In the genomic region with DNA sequence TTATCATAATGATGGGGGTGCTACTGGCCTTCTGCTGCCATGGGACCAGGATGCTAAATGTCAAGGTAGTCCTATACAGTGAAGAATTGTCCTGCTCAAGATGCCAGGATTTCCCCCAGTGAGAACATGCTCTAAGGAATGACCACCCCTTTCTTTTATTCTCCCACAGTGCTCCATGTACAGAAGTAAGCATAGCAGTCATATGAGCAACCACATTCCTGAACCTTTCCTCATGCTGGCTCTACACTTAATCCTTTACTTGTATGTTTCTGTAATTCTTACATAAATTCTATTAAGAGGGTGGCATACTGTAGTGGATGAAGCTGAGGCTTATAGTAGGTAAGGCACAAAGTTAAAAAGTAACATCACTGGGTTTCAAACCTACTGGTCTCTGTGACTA, we compare ENCODE assay signal across 19 cellular contexts. TPM values are rescaled to one million over a fixed set of nuclear protein-coding genes. Genes with fewer than 3 reads are reported as not detected.
DNase-seq lines count a peak whose midpoint lies in the region; ATAC-seq and TF ChIP-seq lines count a peak whose summit lies in the region.
"Had no signal": no experiment of that assay in that cellular context is flagged by ENCODE, and none has a peak within 500 bp of the region (broad histone marks: within the 10 kb centered on the region; RNA-seq: fewer than 3 reads in every experiment).

No MANE protein-coding gene starts in this region.

- H3K4me3 ChIP-seq in fibroblast of lung (replicated peaks in 1 of 4; ENCODE audit: control extremely low read depth in 1 of 4, insufficient read depth in 1 of 4, low read depth in 3 of 4, low read length in 4 of 4) (no peak overlapping the region), osteoblast (ENCODE audit: insufficient read depth, low read length) (no peak overlapping the region)
- H3K4me3 ChIP-seq: coronary artery, esophagus muscularis mucosa, upper lobe of right lung had no signal

- POLR2A ChIA-PET in RWPE1 (lab: Yijun Ruan, JAX; ENCODE audit: low non-redundant PET): no interaction called here

- DNase-seq in EH (ENCODE audit: low read depth) (peak; percentile 90), RWPE1 (ENCODE audit: low spot score) (peak; percentile 9), fibroblast of lung (ENCODE audit: low read depth in 2 of 2) (peak; percentile 49 to 90), osteoblast (ENCODE audit: insufficient read length, low spot score, missing footprints) (peak; percentile 88), LoVo (ENCODE audit: low spot score) (no peak), Right ventricle myocardium inferior (ENCODE audit: missing footprints) (no peak)
- DNase-seq: activated CD4-positive, alpha-beta T cell treated with anti-CD3 and anti-CD28 coated beads for 48 hours; activated naive CD8-positive, alpha-beta T cell treated with anti-CD3 and anti-CD28 coated beads for 36 hours; activated T-cell treated with anti-CD3 and anti-CD28 coated beads, Interleukin-2, amount 50 U/mL, for 1 hour; NCI-H2171; SHP77; T1000; upper lobe of right lung had no signal

- H3K4me1 ChIP-seq in fibroblast of lung (ENCODE audit: control insufficient read depth, extremely low read depth, insufficient read depth, low read length) (peaks cover 5% of the 10 kb centered on the region), osteoblast (ENCODE audit: insufficient read depth, low read length) (peaks cover 19% of the 10 kb centered on the region)
- H3K4me1 ChIP-seq: esophagus muscularis mucosa, upper lobe of right lung had no signal

- H4K20me1 ChIP-seq in fibroblast of lung (ENCODE audit: control insufficient read depth, extremely low read depth, insufficient read depth, low read length): no peaks in the 10 kb centered on the region
- H4K20me1 ChIP-seq in osteoblast (ENCODE audit: insufficient read depth, low read length): no peaks in the 10 kb centered on the region

- H3K79me2 ChIP-seq in fibroblast of lung (ENCODE audit: control insufficient read depth, insufficient read depth, low read length): no peaks in the 10 kb centered on the region
- no peaks in the 10 kb centered on the region for H3K79me2 ChIP-seq in osteoblast (ENCODE audit: insufficient read depth, low read length)

- CTCF ChIA-PET in RWPE1 (lab: Yijun Ruan, JAX): interaction anchor here (0.7 kb wide), 1 partner anchor 215 kb away, joined by 3 read pairs; no protein-coding TSS in a partner anchor

- H3K4me2 ChIP-seq in fibroblast of lung (ENCODE audit: extremely low read depth, insufficient read depth, low read length) (no peak overlapping the region), osteoblast (ENCODE audit: insufficient read depth, low read length) (no peak overlapping the region)

- TF ChIP-seq CTCF in RWPE1 (conservative IDR thresholded peaks at IDR 0.05; ENCODE audit: low read depth) (no peak), fibroblast of lung (conservative IDR thresholded peaks at IDR 0.05 in 1 of 2, IDR thresholded peaks at IDR 0.05 in 1 of 2; ENCODE audit: low read depth in 1 of 2, low read length in 2 of 2) (no peak), osteoblast (IDR thresholded peaks at IDR 0.05; ENCODE audit: extremely low read depth, low read depth, low read length) (no peak)

- H2AFZ ChIP-seq in fibroblast of lung (ENCODE audit: low read length) (no peak overlapping the region), osteoblast (ENCODE audit: low read length) (peak overlapping the region; percentile 40)

- no peaks in the 10 kb centered on the region for H3K27me3 ChIP-seq in fibroblast of lung (ENCODE audit: control insufficient read depth, insufficient read depth, low read length)
- no peaks in the 10 kb centered on the region for H3K27me3 ChIP-seq in osteoblast (ENCODE audit: insufficient read depth, low read length)
- H3K27me3 ChIP-seq: esophagus muscularis mucosa, upper lobe of right lung had no signal

- H3K9me3 ChIP-seq in fibroblast of lung (ENCODE audit: control insufficient read depth, insufficient read depth, low read depth, low read length): no peaks in the 10 kb centered on the region
- H3K9me3 ChIP-seq in osteoblast (ENCODE audit: low read depth, low read length): no peaks in the 10 kb centered on the region
- H3K9me3 ChIP-seq: upper lobe of right lung had no signal

- no peaks in the 10 kb centered on the region for H3K36me3 ChIP-seq in fibroblast of lung (ENCODE audit: control insufficient read depth, insufficient read depth, low read length)
- H3K36me3 ChIP-seq in osteoblast (ENCODE audit: insufficient read depth, low read length): no peaks in the 10 kb centered on the region

- ATAC-seq in HG03378 (IDR thresholded peaks at IDR 0.05; ENCODE audit: unreplicated experiment) (no peak), HG02870 (IDR thresholded peaks at IDR 0.05; ENCODE audit: unreplicated experiment) (no peak), Right ventricle myocardium inferior (no peak)
- ATAC-seq: stimulated activated effector memory CD8-positive, alpha-beta T cell treated with anti-CD3 and anti-CD28 coated beads, Interleukin-12 subunit alpha, Interleukin-12 subunit beta, amount 100 ng/mL, for 72 hours; upper lobe of right lung had no signal

- intact Hi-C loops in Right ventricle myocardium inferior (cut with DNase I): no loop called here

- no peak overlapping the region for H3K9ac ChIP-seq in fibroblast of lung (ENCODE audit: insufficient read depth, low read length)

- no peak overlapping the region for H3K27ac ChIP-seq in RWPE1
- peak overlapping the region; percentile 37 for H3K27ac ChIP-seq in fibroblast of lung (ENCODE audit: insufficient read depth, low read length)
- H3K27ac ChIP-seq in osteoblast (ENCODE audit: low read depth, low read length): peak overlapping the region; percentile 68
- H3K27ac ChIP-seq: C4-2B, coronary artery, esophagus muscularis mucosa, upper lobe of right lung had no signal

RNA-seq across cellular contexts. Expression of gene CYP2U1, which starts 20.2 kb away (rescaled TPM):
- 21.3 and 24.3 TPM in 2 replicates for total RNA-seq in fibroblast of lung
- 12.0 and 15.5 TPM in 2 replicates for polyA plus RNA-seq in fibroblast of lung
- polyA plus RNA-seq in fibroblast of lung (2012): 8.6 and 10.4 TPM in 2 replicates
- 3.3 and 4.0 TPM in 2 replicates for polyA minus RNA-seq in fibroblast of lung (ENCODE audit: low replicate concordance)
- 24.8 and 27.1 TPM in 2 replicates for total RNA-seq in osteoblast
- 7.1 TPM for total RNA-seq in Right ventricle myocardium inferior

RNA-seq across cellular contexts. Expression of gene HADH, which starts 38.1 kb away (rescaled TPM):
- 10.3 and 16.7 TPM in 2 replicates for total RNA-seq in fibroblast of lung
- 29.7 and 37.5 TPM in 2 replicates for polyA plus RNA-seq in fibroblast of lung
- 22.9 and 36.2 TPM in 2 replicates for polyA plus RNA-seq in fibroblast of lung (2012)
- polyA minus RNA-seq in fibroblast of lung (ENCODE audit: low replicate concordance): 8.3 and 14.3 TPM in 2 replicates
- total RNA-seq in osteoblast: 9.0 and 10.3 TPM in 2 replicates
- total RNA-seq in Right ventricle myocardium inferior: 260 TPM

Comparison
In these comparisons a context has a peak if more than half of its experiments do, and no peak if none do; other contexts are left out.
1. DNase-seq: peak in EH (single experiment), RWPE1 (single experiment), fibroblast of lung (2 of 2) and osteoblast (single experiment); none in LoVo (single experiment) and Right ventricle myocardium inferior (single experiment).
2. RNA of gene HADH, which starts 38.1 kb away (total RNA-seq): 260 TPM in Right ventricle myocardium inferior (single experiment); 10.3 to 16.7 TPM in fibroblast of lung and 9.0 to 10.3 TPM in osteoblast; every median in the first group is over 10 times any median in the second.